ENCODE assay signal across 24 cellular contexts in genomic region chr5:28516657-28517175, GRCh38.
DNase-seq lines count a peak whose midpoint lies in the region; ATAC-seq, FAIRE-seq and TF ChIP-seq lines count a peak whose summit lies in the region.
"Had no signal": no experiment of that assay in that cellular context is flagged by ENCODE, and none has a peak within 500 bp of the region (broad histone marks: within the 10 kb centered on the region; RNA-seq: fewer than 3 reads in every experiment).

No MANE protein-coding gene starts in this region.

- in situ Hi-C loops in KBM-7 (cut with MboI; ENCODE audit: low pct_unique_long_range_greater_than_20kb, low sequenced_read_pairs) = no loop called here

- no peak overlapping the region for H2AFZ ChIP-seq in astrocyte (ENCODE audit: low read depth, low read length)
- H2AFZ ChIP-seq: PC-9 had no signal

- H3K4me3 Mint-ChIP-seq in astrocyte (ENCODE audit: unreplicated experiment) (no peak overlapping the region), endodermal cell (no peak overlapping the region), nephron progenitor cell (no peak overlapping the region)
- H3K4me3 Mint-ChIP-seq: CD4-positive, CD25-positive, alpha-beta regulatory T cell; HFFc6 had no signal

- no peaks in the 10 kb centered on the region for H4K20me1 ChIP-seq in astrocyte (ENCODE audit: insufficient read depth, low read length)

- peaks cover 8% of the 10 kb centered on the region for H3K9me3 Mint-ChIP-seq in astrocyte (ENCODE audit: unreplicated experiment)
- peaks cover 22% of the 10 kb centered on the region for H3K9me3 Mint-ChIP-seq in endodermal cell
- H3K9me3 Mint-ChIP-seq in nephron progenitor cell = peaks cover 23% of the 10 kb centered on the region

- 60 to 69% methylated on average over 4 to 5 of the region's 5 CpGs for WGBS in endodermal cell (ENCODE audit: insufficient coverage in 1 of 2, insufficient read length in 1 of 2), 2 experiments

- peak overlapping the region; percentile 24 for H3K4me2 ChIP-seq in astrocyte (ENCODE audit: low read length)
- H3K4me2 ChIP-seq: PC-9 had no signal

- DNase-seq in astrocyte (ENCODE audit: low read depth) = peak; percentile 39
- DNase-seq in endodermal cell = no peak
- DNase-seq in nephron progenitor cell = no peak
- DNase-seq in smooth muscle cell of the brain vasculature (ENCODE audit: low read depth, low spot score) = peak; percentile 45
- no peak for DNase-seq in KBM-7
- DNase-seq: CD4-positive, CD25-positive, alpha-beta regulatory T cell; COR-L47; DND-41; HFFc6; Kasumi-1; MG63; NCI-H1048; NCI-H1436; NCI-H187 treated with DMSO at 0.1 percent for 48 hours; NCI-H2227 treated with DMSO at 0.1 percent for 48 hours; NCI-H510A; NCI-H748 treated with DMSO at 0.1 percent for 48 hours; PC-9; SHP77 treated with DMSO at 0.1 percent for 48 hours had no signal

- H3K27ac ChIP-seq in astrocyte (ENCODE audit: low read depth, low read length) (no peak overlapping the region), endodermal cell (ENCODE audit: low read depth, low read length) (peak overlapping the region; percentile 29)
- H3K27ac ChIP-seq: PC-9, RWPE1, SK-N-MC had no signal

- FAIRE-seq in astrocyte (lab: Jason Lieb, UNC) = peak; percentile 9
- FAIRE-seq: GM12891 had no signal

- H3K36me3 ChIP-seq in astrocyte (ENCODE audit: insufficient read depth, low read length) (no peaks in the 10 kb centered on the region), endodermal cell (ENCODE audit: control insufficient read depth, insufficient read depth, low read length) (no peaks in the 10 kb centered on the region)
- H3K36me3 ChIP-seq: MG63 had no signal

- no peak for TF ChIP-seq CTCF in astrocyte (IDR thresholded peaks at IDR 0.05; ENCODE audit: insufficient read depth, low read depth, low read length)
- TF ChIP-seq CTCF in endodermal cell (conservative IDR thresholded peaks at IDR 0.05) = no peak
- TF ChIP-seq CTCF in nephron progenitor cell (IDR thresholded peaks at IDR 0.05) = no peak

- H3K9me3 ChIP-seq in astrocyte (ENCODE audit: insufficient read depth, low read depth, low read length) (peaks cover 4% of the 10 kb centered on the region), endodermal cell (ENCODE audit: control insufficient read depth, low read length) (peaks cover 18% of the 10 kb centered on the region)
- H3K9me3 ChIP-seq: MG63 had no signal

- no peaks in the 10 kb centered on the region for H3K36me3 Mint-ChIP-seq in astrocyte (ENCODE audit: low read depth, unreplicated experiment)
- H3K36me3 Mint-ChIP-seq in endodermal cell (ENCODE audit: low read depth) = no peaks in the 10 kb centered on the region
- H3K36me3 Mint-ChIP-seq in nephron progenitor cell (ENCODE audit: low read depth) = peaks cover 4% of the 10 kb centered on the region
- H3K36me3 Mint-ChIP-seq: CD4-positive, CD25-positive, alpha-beta regulatory T cell had no signal

- H3K4me3 ChIP-seq in astrocyte (ENCODE audit: insufficient read depth, low read depth, low read length) (no peak overlapping the region), endodermal cell (ENCODE audit: low read length) (no peak overlapping the region)
- H3K4me3 ChIP-seq: MG63, PC-9, SK-N-MC had no signal

- no peaks in the 10 kb centered on the region for H3K79me2 ChIP-seq in astrocyte (ENCODE audit: insufficient read depth, low read length)

- H3K4me1 Mint-ChIP-seq in astrocyte (ENCODE audit: low read depth, unreplicated experiment) = peaks cover 18% of the 10 kb centered on the region
- peaks cover 24% of the 10 kb centered on the region for H3K4me1 Mint-ChIP-seq in endodermal cell
- peaks cover 15% of the 10 kb centered on the region for H3K4me1 Mint-ChIP-seq in nephron progenitor cell
- H3K4me1 Mint-ChIP-seq: CD4-positive, CD25-positive, alpha-beta regulatory T cell had no signal

- H3K4me1 ChIP-seq in astrocyte (ENCODE audit: insufficient read depth, low read length) = peaks cover 4% of the 10 kb centered on the region
- peaks cover 6% of the 10 kb centered on the region for H3K4me1 ChIP-seq in endodermal cell (ENCODE audit: control insufficient read depth, insufficient read depth, low read length)

- ATAC-seq in SK-N-SH treated with all-trans-retinoic acid at 6 μM for 48 hours = no peak
- ATAC-seq in GM21447 (IDR thresholded peaks at IDR 0.05; ENCODE audit: unreplicated experiment) = no peak

- H3K9ac ChIP-seq in astrocyte (ENCODE audit: low read length) (no peak overlapping the region), endodermal cell (ENCODE audit: extremely low read depth, low read length, poor library complexity, severe bottlenecking) (no peak overlapping the region)

- H3K27me3 ChIP-seq in astrocyte (ENCODE audit: insufficient read depth, low read length) = no peaks in the 10 kb centered on the region
- H3K27me3 ChIP-seq in endodermal cell (ENCODE audit: control insufficient read depth, insufficient read depth, low read length, poor library complexity, severe bottlenecking) = no peaks in the 10 kb centered on the region
- H3K27me3 ChIP-seq: MG63 had no signal

- H3K27me3 Mint-ChIP-seq in astrocyte (ENCODE audit: low read depth, unreplicated experiment) (no peaks in the 10 kb centered on the region), endodermal cell (ENCODE audit: insufficient read depth) (no peaks in the 10 kb centered on the region), nephron progenitor cell (ENCODE audit: low read depth, poor library complexity) (no peaks in the 10 kb centered on the region)
- H3K27me3 Mint-ChIP-seq: CD4-positive, CD25-positive, alpha-beta regulatory T cell had no signal

- H3K27ac Mint-ChIP-seq in astrocyte (ENCODE audit: unreplicated experiment) (peak overlapping the region; percentile 22), endodermal cell (no peak overlapping the region), nephron progenitor cell (peak overlapping the region; percentile 43)
- H3K27ac Mint-ChIP-seq: CD4-positive, CD25-positive, alpha-beta regulatory T cell; HFFc6 had no signal

TF ChIP-seq in SK-N-SH treated with all-trans-retinoic acid at 6 μM for 48 hours, 23 proteins besides CTCF, POLR2A, EP300 and RAD21 (continues in another document):
- TF ChIP-seq ESRRG (CRISPR knock-in tag; IDR thresholded peaks at IDR 0.05) (no peak), POU6F1 (CRISPR knock-in tag; IDR thresholded peaks at IDR 0.05; ENCODE audit: borderline replicate concordance, low read depth) (no peak), TCF4 (CRISPR knock-in tag; IDR thresholded peaks at IDR 0.05; ENCODE audit: borderline replicate concordance) (no peak), ARNTL (CRISPR knock-in tag; IDR thresholded peaks at IDR 0.05; ENCODE audit: borderline replicate concordance, low read depth) (no peak), BACH2 (CRISPR knock-in tag; IDR thresholded peaks at IDR 0.05; ENCODE audit: borderline replicate concordance) (no peak), OSR1 (CRISPR knock-in tag; IDR thresholded peaks at IDR 0.05) (no peak), ZC3H10 (CRISPR knock-in tag; IDR thresholded peaks at IDR 0.05) (no peak), ZNF8 (CRISPR knock-in tag; IDR thresholded peaks at IDR 0.05) (no peak), ZFP3 (CRISPR knock-in tag; IDR thresholded peaks at IDR 0.05) (no peak), ZNF565 (CRISPR knock-in tag; conservative IDR thresholded peaks at IDR 0.05; ENCODE audit: low read depth) (no peak), TSHZ2 (CRISPR knock-in tag; IDR thresholded peaks at IDR 0.05) (no peak), CSDC2 (CRISPR knock-in tag; IDR thresholded peaks at IDR 0.05) (no peak), GLIS3 (CRISPR knock-in tag; IDR thresholded peaks at IDR 0.05) (no peak)

Comparison
In these comparisons a context has a peak if more than half of its experiments do, and no peak if none do; other contexts are left out.
1. DNase-seq: peak in astrocyte (single experiment) and smooth muscle cell of the brain vasculature (single experiment); none in endodermal cell (single experiment), nephron progenitor cell (single experiment) and KBM-7 (single experiment).